17 cellular contexts compared by ENCODE assay signal in genomic region chr2:168139791-168140190, GRCh38.
"Had no signal": no experiment of that assay in that cellular context is flagged by ENCODE, and none has a peak within 500 bp of the region (broad histone marks: within the 10 kb centered on the region; RNA-seq: fewer than 3 reads in every experiment).

No MANE protein-coding gene starts in this region.

- H3K27me3 ChIP-seq: left lung, testis, upper lobe of left lung had no signal

- H3K36me3 ChIP-seq: left lung, prostate gland, upper lobe of left lung, WERI-Rb-1 had no signal

- ATAC-seq: left lung; mucosa of descending colon; naive thymus-derived CD4-positive, alpha-beta T cell; sciatic nerve; stimulated activated naive CD8-positive, alpha-beta T cell treated with anti-CD3 and anti-CD28 coated beads, Interleukin-15, amount 100 ng/mL, for 72 hours; T-helper 17 cell had no signal

- H3K9me3 Mint-ChIP-seq: activated naive CD4-positive, alpha-beta T cell treated with anti-CD3 and anti-CD28 coated beads, Interleukin-2, amount 50 U/mL, for 24 hours; naive thymus-derived CD4-positive, alpha-beta T cell; stimulated activated naive CD8-positive, alpha-beta T cell treated with anti-CD3 and anti-CD28 coated beads, Interleukin-15, amount 100 ng/mL, for 72 hours had no signal

- H3K4me3 ChIP-seq: left lung, mucosa of descending colon, prostate gland, testis, upper lobe of left lung had no signal

- H3K9me3 ChIP-seq: left lung, mucosa of descending colon, prostate gland, testis, upper lobe of left lung had no signal

- H3K27ac ChIP-seq: left lung, prostate gland, testis, upper lobe of left lung, WERI-Rb-1 had no signal

- H3K4me1 ChIP-seq: left lung, testis had no signal

- H3K27ac Mint-ChIP-seq: activated naive CD4-positive, alpha-beta T cell treated with anti-CD3 and anti-CD28 coated beads, Interleukin-2, amount 50 U/mL, for 24 hours; stimulated activated naive CD8-positive, alpha-beta T cell treated with anti-CD3 and anti-CD28 coated beads, Interleukin-15, amount 100 ng/mL, for 72 hours; T-helper 17 cell had no signal

- H3K27me3 Mint-ChIP-seq: activated naive CD4-positive, alpha-beta T cell treated with anti-CD3 and anti-CD28 coated beads, Interleukin-2, amount 50 U/mL, for 24 hours; naive thymus-derived CD4-positive, alpha-beta T cell; stimulated activated naive CD8-positive, alpha-beta T cell treated with anti-CD3 and anti-CD28 coated beads, Interleukin-15, amount 100 ng/mL, for 72 hours; T-helper 17 cell had no signal

- H3K4me3 Mint-ChIP-seq: activated naive CD4-positive, alpha-beta T cell treated with anti-CD3 and anti-CD28 coated beads, Interleukin-2, amount 50 U/mL, for 24 hours; naive thymus-derived CD4-positive, alpha-beta T cell; stimulated activated naive CD8-positive, alpha-beta T cell treated with anti-CD3 and anti-CD28 coated beads, Interleukin-15, amount 100 ng/mL, for 72 hours; T-helper 17 cell had no signal

- DNase-seq: activated CD4-positive, alpha-beta T cell treated with anti-CD3 and anti-CD28 coated beads, Interleukin-2, amount 50 U/mL, for 48 hours; activated effector memory CD4-positive, alpha-beta T cell treated with anti-CD3 and anti-CD28 coated beads, Interleukin-2, amount 50 U/mL, for 16 hours; amniotic stem cell; hypothalamus; kidney; left lung; mucosa of descending colon; naive thymus-derived CD4-positive, alpha-beta T cell; nucleus accumbens; stimulated activated naive CD8-positive, alpha-beta T cell treated with anti-CD3 and anti-CD28 coated beads, Interleukin-15, amount 100 ng/mL, for 72 hours; T-helper 17 cell; testis; upper lobe of left lung; WERI-Rb-1 had no signal
